8 cellular contexts compared by ENCODE assay signal in the genomic region with DNA sequence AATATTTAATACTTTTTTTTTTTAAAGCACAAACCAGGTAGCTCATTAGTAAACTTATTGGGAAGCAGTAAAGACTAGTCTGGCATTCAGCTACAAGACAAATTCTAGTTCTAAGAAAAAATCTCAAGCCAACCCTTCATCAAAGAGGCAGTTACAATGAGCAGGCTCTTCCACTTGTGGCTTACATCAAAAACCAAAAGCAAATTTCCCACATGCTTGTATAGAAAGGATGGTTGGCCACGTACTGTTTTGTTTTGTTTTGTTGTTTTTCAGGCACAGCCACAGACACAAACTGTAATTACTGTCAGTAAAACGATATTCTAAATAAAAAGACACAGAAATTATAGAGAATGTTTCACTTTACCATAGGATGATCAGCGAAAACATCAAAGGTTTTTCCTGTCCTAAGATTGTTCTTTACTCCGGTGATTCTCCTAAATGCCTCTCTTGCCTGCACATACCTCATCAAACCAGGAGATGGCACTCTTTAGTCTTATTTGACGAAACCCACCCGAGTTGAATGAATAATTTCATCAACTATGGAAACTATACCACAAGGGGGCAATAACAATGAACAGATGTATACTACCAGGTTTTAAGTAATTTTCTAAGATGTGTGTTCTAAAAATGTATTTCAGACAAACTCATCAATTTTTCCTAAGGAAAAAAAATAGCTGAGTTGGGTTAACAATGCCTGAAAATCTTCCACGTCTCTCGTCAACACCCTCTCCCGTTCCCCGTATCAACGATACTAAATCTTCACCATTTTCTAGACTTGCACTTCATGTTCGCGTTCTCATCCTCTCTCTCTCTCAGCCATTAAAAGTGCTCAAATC. TPM values are rescaled to one million over a fixed set of nuclear protein-coding genes. Genes with fewer than 3 reads are reported as not detected.
DNase-seq lines count a peak whose midpoint lies in the region; ATAC-seq and TF ChIP-seq lines count a peak whose summit lies in the region.

No MANE protein-coding gene starts in this region.

- peak overlapping the region; percentile 41 for H3K4me2 ChIP-seq in Karpas-422 (ENCODE audit: low read depth, low read length, poor library complexity, severe bottlenecking)

- H3K9me3 Mint-ChIP-seq in CD8-positive, alpha-beta T cell, result no peaks in the 10 kb centered on the region
- no peaks in the 10 kb centered on the region for H3K9me3 Mint-ChIP-seq in activated naive CD4-positive, alpha-beta T cell treated with anti-CD3 and anti-CD28 coated beads, Interleukin-2, amount 50 U/mL, for 72 hours
- H3K9me3 Mint-ChIP-seq in osteocyte (ENCODE audit: unreplicated experiment), result peaks cover 7% of the 10 kb centered on the region

- H3K27ac ChIP-seq in CD8-positive, alpha-beta T cell (ENCODE audit: low read depth, low read length), result no peak overlapping the region
- H3K27ac ChIP-seq in Karpas-422 (ENCODE audit: low read length), result no peak overlapping the region
- peak overlapping the region in 2 of 4 donors; percentile 1 to 50 for H3K27ac ChIP-seq in gastroesophageal sphincter

- 14 to 21% methylated on average over 12 to 13 of the region's 13 CpGs for WGBS in gastroesophageal sphincter (ENCODE audit: low coverage in 1 of 2), 2 donors

- H3K9me2 ChIP-seq in Karpas-422 (replicated peaks; ENCODE audit: insufficient read depth, low read length), result no peaks in the 10 kb centered on the region

- H3K36me3 ChIP-seq in CD8-positive, alpha-beta T cell (ENCODE audit: insufficient read depth, low read length), result no peaks in the 10 kb centered on the region
- H3K36me3 ChIP-seq in Karpas-422 (ENCODE audit: insufficient read depth, low read length), result no peaks in the 10 kb centered on the region
- H3K36me3 ChIP-seq in gastroesophageal sphincter, result no peaks in the 10 kb centered on the region

- no peak overlapping the region for H2AFZ ChIP-seq in Karpas-422 (ENCODE audit: low read length)

- CTCF ChIA-PET in CD8-positive, alpha-beta T cell (lab: Charles Lee), result interaction anchor here (0.6 to 11.2 kb wide), 61 partner anchors 8 to 762 kb away, joined by 3 to 225 read pairs (median 5); partner anchors contain the start of genes DIPK1A and RPL5

- TF ChIP-seq EP300 in gastroesophageal sphincter (IDR thresholded peaks at IDR 0.05), result no peak

- POLR2A ChIA-PET in CD8-positive, alpha-beta T cell (lab: Charles Lee), result interaction anchor here (0.6 to 1.9 kb wide), 4 partner anchors 97 to 165 kb away, joined by 3 to 15 read pairs (median 6); partner anchors contain the start of gene DIPK1A

- no peaks in the 10 kb centered on the region for H3K27me3 Mint-ChIP-seq in CD8-positive, alpha-beta T cell (ENCODE audit: low read depth)
- no peaks in the 10 kb centered on the region for H3K27me3 Mint-ChIP-seq in osteocyte (ENCODE audit: unreplicated experiment)

- intact Hi-C loops in CD8-positive, alpha-beta T cell (cut with DNase I, micrococcal nuclease), result loop anchor here (1.0 to 2.0 kb wide), 5 partner anchors 26 to 204 kb away; partner anchors contain the start of gene RPL5 (in 1 of the 2)

- H3K9me3 ChIP-seq in CD8-positive, alpha-beta T cell (ENCODE audit: low read length), result no peaks in the 10 kb centered on the region
- no peaks in the 10 kb centered on the region for H3K9me3 ChIP-seq in Karpas-422 (ENCODE audit: low read length)
- H3K9me3 ChIP-seq in gastroesophageal sphincter, result no peaks in the 10 kb centered on the region

- peak; percentile 9 to 58 (median 43) for DNase-seq in CD8-positive, alpha-beta T cell
- DNase-seq in Karpas-422 (peak; percentile 94), OCI-M2 (lab: John Stamatoyannopoulos, UW; ENCODE audit: unreplicated experiment) (peak; percentile 24), osteocyte (ENCODE audit: extremely low spot score, unreplicated experiment) (no peak)
- DNase-seq in activated naive CD4-positive, alpha-beta T cell treated with anti-CD3 and anti-CD28 coated beads, Interleukin-2, amount 50 U/mL, for 72 hours (ENCODE audit: low spot score in 2 of 2), result peak in 1 of 2 donors; percentile 45

- peak overlapping the region; percentile 73 for H3K27ac Mint-ChIP-seq in CD8-positive, alpha-beta T cell
- peak overlapping the region; percentile 0 to 69 for H3K27ac Mint-ChIP-seq in activated naive CD4-positive, alpha-beta T cell treated with anti-CD3 and anti-CD28 coated beads, Interleukin-2, amount 50 U/mL, for 72 hours
- H3K27ac Mint-ChIP-seq in osteocyte (ENCODE audit: unreplicated experiment), result no peak overlapping the region

- H4K20me1 ChIP-seq in Karpas-422 (ENCODE audit: insufficient read depth, low read depth, low read length), result no peaks in the 10 kb centered on the region

- peaks cover 17% of the 10 kb centered on the region for H3K4me1 Mint-ChIP-seq in CD8-positive, alpha-beta T cell (ENCODE audit: low read depth)
- H3K4me1 Mint-ChIP-seq in osteocyte (ENCODE audit: unreplicated experiment), result peaks cover 3% of the 10 kb centered on the region

- H3K9ac ChIP-seq in Karpas-422 (ENCODE audit: low read length), result no peak overlapping the region

- no peak overlapping the region for H3K4me3 ChIP-seq in CD8-positive, alpha-beta T cell (ENCODE audit: low read depth, low read length)
- H3K4me3 ChIP-seq in Karpas-422 (ENCODE audit: low read length), result peak overlapping the region; percentile 34; the same call in 1 of the 2 replicates
- peak overlapping the region; percentile 23 to 26 for H3K4me3 ChIP-seq in gastroesophageal sphincter

- peak; percentile 97 for ATAC-seq in CD8-positive, alpha-beta T cell
- ATAC-seq in GM19372 (IDR thresholded peaks at IDR 0.05; ENCODE audit: low read depth, unreplicated experiment) (peak; percentile 81), gastroesophageal sphincter (peak; percentile 85), HG03378 (IDR thresholded peaks at IDR 0.05; ENCODE audit: unreplicated experiment) (no peak)
- ATAC-seq in activated naive CD4-positive, alpha-beta T cell treated with anti-CD3 and anti-CD28 coated beads, Interleukin-2, amount 50 U/mL, for 72 hours, result peak; percentile 84 to 87

- H3K4me1 ChIP-seq in CD8-positive, alpha-beta T cell (ENCODE audit: insufficient read depth, low read length), result peaks cover 8% of the 10 kb centered on the region
- H3K4me1 ChIP-seq in Karpas-422 (ENCODE audit: low read length) (peaks cover 9% of the 10 kb centered on the region), gastroesophageal sphincter (peaks cover 0 to 7% (median 0%) of the 10 kb centered on the region in 3 donors)

- TF ChIP-seq CTCF in CD8-positive, alpha-beta T cell (IDR thresholded peaks at IDR 0.05), result peak; percentile 98
- TF ChIP-seq CTCF in gastroesophageal sphincter (IDR thresholded peaks at IDR 0.05), result peak; percentile 85 to 99 (median 97)
- TF ChIP-seq CTCF in osteocyte (IDR thresholded peaks at IDR 0.05), result peak; percentile 94

- H3K79me2 ChIP-seq in Karpas-422 (ENCODE audit: low read length), result no peaks in the 10 kb centered on the region

- peaks cover 4% of the 10 kb centered on the region for H3K36me3 Mint-ChIP-seq in CD8-positive, alpha-beta T cell
- peaks cover 0 to 17% of the 10 kb centered on the region in 2 donors for H3K36me3 Mint-ChIP-seq in activated naive CD4-positive, alpha-beta T cell treated with anti-CD3 and anti-CD28 coated beads, Interleukin-2, amount 50 U/mL, for 72 hours
- H3K36me3 Mint-ChIP-seq in osteocyte (ENCODE audit: unreplicated experiment), result no peaks in the 10 kb centered on the region

- TF ChIP-seq POLR2A in gastroesophageal sphincter (IDR thresholded peaks at IDR 0.05), result no peak

- H3K27me3 ChIP-seq in CD8-positive, alpha-beta T cell (ENCODE audit: insufficient read depth, low read length), result no peaks in the 10 kb centered on the region
- no peaks in the 10 kb centered on the region for H3K27me3 ChIP-seq in Karpas-422 (ENCODE audit: low read length)
- no peaks in the 10 kb centered on the region for H3K27me3 ChIP-seq in gastroesophageal sphincter

- peak overlapping the region; percentile 68 for H3K4me3 Mint-ChIP-seq in CD8-positive, alpha-beta T cell
- no peak overlapping the region for H3K4me3 Mint-ChIP-seq in osteocyte (ENCODE audit: unreplicated experiment)

RNA-seq across cellular contexts. Expression of gene RPL5, which starts 26.9 kb away (rescaled TPM):
- total RNA-seq in CD8-positive, alpha-beta T cell, result 1,000 to 10,000 TPM; 1,826 to 1,914 TPM
- 2,490 and 3,153 TPM in 2 replicates for total RNA-seq in Karpas-422 (2014; rRNA removed; shearing (Covaris generic); ENCODE audit: low replicate concordance)
- total RNA-seq in activated naive CD4-positive, alpha-beta T cell treated with anti-CD3 and anti-CD28 coated beads, Interleukin-2, amount 50 U/mL, for 72 hours, result 1,000 to 10,000 TPM; 1,289 to 1,743 TPM
- 1,000 to 10,000 TPM; 1,169 to 2,433 (median 2,010) TPM for total RNA-seq in gastroesophageal sphincter
- 870 and 883 TPM in 2 replicates for total RNA-seq in osteocyte
